In the genomic region with DNA sequence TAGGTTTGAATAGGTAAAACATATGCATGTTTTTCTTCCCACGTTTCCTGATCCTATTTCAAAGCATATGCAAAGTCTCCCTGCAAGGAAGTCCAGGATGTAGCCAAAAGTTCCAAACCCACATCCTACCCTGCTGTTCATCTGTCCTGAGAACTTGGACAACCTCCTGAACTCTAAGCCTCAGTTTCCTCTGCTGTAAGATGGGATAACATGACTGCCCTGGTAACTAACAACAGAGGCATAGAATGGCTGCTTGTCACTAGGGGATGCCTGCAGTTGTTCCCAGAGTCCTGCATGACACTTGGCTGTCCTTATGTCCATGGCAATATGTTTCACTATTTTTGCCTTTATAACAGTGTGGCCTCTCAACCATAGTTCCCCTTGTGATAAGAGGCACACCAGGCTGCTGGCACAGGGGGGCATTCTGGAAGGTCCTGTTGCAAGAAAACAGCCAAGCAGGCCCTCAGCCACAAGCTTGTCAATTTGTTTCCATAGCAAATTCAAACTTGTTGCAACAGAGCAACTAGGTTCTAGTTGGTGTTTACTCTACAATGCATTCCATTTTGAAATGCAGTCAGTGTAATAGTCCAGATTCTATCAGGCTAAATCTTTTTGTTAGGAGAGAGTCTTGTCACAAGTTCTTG, we compare ENCODE assay signal across 8 cellular contexts. TPM values are rescaled to one million over a fixed set of nuclear protein-coding genes. Genes with fewer than 3 reads are reported as not detected.
A peak's percentile ranks its signal among the peaks of the same experiment; 100 is the strongest.
DNase-seq lines count a peak whose midpoint lies in the region; ATAC-seq, FAIRE-seq and TF ChIP-seq lines count a peak whose summit lies in the region.

No MANE protein-coding gene starts in this region.

- H3K27ac ChIP-seq in cardiac muscle cell, result no peak overlapping the region
- peak overlapping the region; percentile 96 for H3K27ac ChIP-seq in angular gyrus (ENCODE audit: low read depth, low read length)
- peak overlapping the region; percentile 100 for H3K27ac ChIP-seq in HepG2 (ENCODE audit: extremely low read length, insufficient read depth, low read length)
- peak overlapping the region in 3 of 4 donors; percentile 96 to 99 (median 98) for H3K27ac ChIP-seq in upper lobe of left lung

- in situ Hi-C loops in HepG2 (cut with HindIII; ENCODE audit: extremely low pct_ligation_motif_present, low pct_unique_long_range_greater_than_20kb), result no loop called here

- peak overlapping the region; percentile 94 for H3K9ac ChIP-seq in HepG2 (ENCODE audit: insufficient read depth, low read depth, low read length)

- POLR2A ChIA-PET in HepG2 (lab: Yijun Ruan, JAX), result interaction anchor here (1.4 to 4.5 kb wide), 6 partner anchors 11 to 105 kb away, joined by 3 to 67 read pairs (median 32); a partner anchor contains a TSS

- ATAC-seq in Right ventricle myocardium inferior (no peak), HepG2 (no peak), upper lobe of left lung (ENCODE audit: low FRiP score in 2 of 2) (no peak), left colon (no peak)

- no peak overlapping the region for H2AFZ ChIP-seq in HepG2 (ENCODE audit: low read length)

- no TSS peak for BruUV-seq in HepG2 (replicated peaks; lab: Mats Ljungman, UMichigan)

- DNase-seq in cardiac muscle cell (ENCODE audit: low read depth in 1 of 2, low spot score in 1 of 2) (no peak), Right ventricle myocardium inferior (ENCODE audit: missing footprints) (no peak), HepG2 (ENCODE audit: low spot score) (peak; percentile 51), upper lobe of left lung (no peak), globus pallidus (ENCODE audit: low spot score) (no peak), LoVo (ENCODE audit: low spot score) (no peak), left colon (no peak)

- TF ChIP-seq POLR2A in HepG2 (IDR thresholded peaks at IDR 0.05; ENCODE audit: insufficient read depth in 1 of 2, low read depth in 2 of 2, low read length in 2 of 2) (0 out of 4 replicates have a peak, but pooled peaks of 1 of the 2 experiments have one; percentile 27), upper lobe of left lung (IDR thresholded peaks at IDR 0.05) (no peak)

- 52% methylated on average over 1 of the region's 1 CpG for WGBS in HepG2 (ENCODE audit: low lambda C conversion rate)
- WGBS in upper lobe of left lung, 2 donors, result 21 to 27% methylated on average over 1 of the region's 1 CpG

- TF ChIP-seq CTCF in cardiac muscle cell (IDR thresholded peaks at IDR 0.05; ENCODE audit: low read depth, low read length) (no peak), HepG2 (CRISPR knock-in tag; IDR thresholded peaks at IDR 0.05) (no peak), upper lobe of left lung (IDR thresholded peaks at IDR 0.05) (no peak)

- no peaks in the 10 kb centered on the region for H3K27me3 ChIP-seq in cardiac muscle cell
- no peaks in the 10 kb centered on the region; a peak in 1 of 5 replicates for H3K27me3 ChIP-seq in HepG2 (ENCODE audit: control insufficient read depth in 1 of 2, insufficient read depth in 2 of 2, low read length in 2 of 2)
- no peaks in the 10 kb centered on the region for H3K27me3 ChIP-seq in upper lobe of left lung

- H3K4me2 ChIP-seq in HepG2 (ENCODE audit: low read depth, low read length), result peak overlapping the region; percentile 88

- peak overlapping the region; percentile 72 for H3K4me3 ChIP-seq in cardiac muscle cell
- peak overlapping the region; percentile 83 to 90 (median 87); a peak in 4 of 6 replicates for H3K4me3 ChIP-seq in HepG2 (replicated peaks in 1 of 3; ENCODE audit: insufficient read depth in 1 of 3, low read depth in 2 of 3, low read length in 3 of 3)
- H3K4me3 ChIP-seq in upper lobe of left lung, result peak overlapping the region; percentile 46 to 93 (median 87)

- TF ChIP-seq RAD21 in HepG2 (CRISPR knock-in tag; IDR thresholded peaks at IDR 0.05), result no peak

- H3K36me3 ChIP-seq in cardiac muscle cell, result no peaks in the 10 kb centered on the region
- H3K36me3 ChIP-seq in HepG2 (replicated peaks in 1 of 2; ENCODE audit: control insufficient read depth in 1 of 2, insufficient read depth in 2 of 2, low read length in 2 of 2), result no peaks in the 10 kb centered on the region
- no peaks in the 10 kb centered on the region for H3K36me3 ChIP-seq in upper lobe of left lung

- CTCF ChIA-PET in HepG2 (lab: Yijun Ruan, JAX; ENCODE audit: low intra/inter-chr PET ratio, low total read pairs), result no interaction called here

- H4K20me1 ChIP-seq in HepG2 (ENCODE audit: insufficient read depth, low read length), result no peaks in the 10 kb centered on the region

- TF ChIP-seq EP300 in HepG2 (IDR thresholded peaks at IDR 0.05; ENCODE audit: low read depth in 2 of 2, low read length in 2 of 2), result no peak
- no peak for TF ChIP-seq EP300 in HepG2 (CRISPR knock-in tag; IDR thresholded peaks at IDR 0.05; ENCODE audit: borderline replicate concordance)
- no peak for TF ChIP-seq EP300 in upper lobe of left lung (IDR thresholded peaks at IDR 0.05)

- peaks cover 28% of the 10 kb centered on the region for H3K4me1 ChIP-seq in cardiac muscle cell (ENCODE audit: low read depth)
- peaks cover 30% of the 10 kb centered on the region for H3K4me1 ChIP-seq in HepG2 (ENCODE audit: insufficient read depth, low read length)
- peaks cover 29 to 45% (median 36%) of the 10 kb centered on the region in 4 donors for H3K4me1 ChIP-seq in upper lobe of left lung

- no peak for FAIRE-seq in HepG2 (lab: Jason Lieb, UNC)

- intact Hi-C loops in Right ventricle myocardium inferior (cut with DNase I), result no loop called here
- intact Hi-C loops in HepG2 (cut with micrococcal nuclease; ENCODE audit: unreplicated experiment), result no loop called here
- intact Hi-C loops in left colon (cut with DNase I, micrococcal nuclease), result no loop called here

- no peaks in the 10 kb centered on the region for H3K9me3 ChIP-seq in cardiac muscle cell (ENCODE audit: low read depth)
- H3K9me3 ChIP-seq in HepG2 (ENCODE audit: low read length), result no peaks in the 10 kb centered on the region
- no peaks in the 10 kb centered on the region for H3K9me3 ChIP-seq in upper lobe of left lung

- H3K79me2 ChIP-seq in HepG2 (ENCODE audit: insufficient read depth, low read length), result peaks cover 42% of the 10 kb centered on the region

RNA-seq across cellular contexts. Expression of a gene that starts 1.5 kb away (rescaled TPM):
- 207 and 480 TPM in 2 replicates for total RNA-seq in cardiac muscle cell
- 176 and 238 TPM in 2 replicates for polyA plus RNA-seq in cardiac muscle cell
- 183 TPM for total RNA-seq in Right ventricle myocardium inferior
- total RNA-seq in HepG2 (2016; rRNA removed; fragmentation: Illumina TruSeq; extraction: Trizol), result 183 and 196 TPM in 2 replicates
- total RNA-seq in HepG2 (2016; cell fraction: cytosol; rRNA removed; fragmentation: Illumina TruSeq; extraction: Trizol; ENCODE audit: low read depth), result 98.2 and 98.3 TPM in 2 replicates
- 165 and 204 TPM in 2 replicates for total RNA-seq in HepG2 (2016; cell fraction: insoluble cytoplasmic fraction; rRNA removed; fragmentation: Illumina TruSeq; extraction: Trizol)
- 258 and 266 TPM in 2 replicates for total RNA-seq in HepG2 (2016; cell fraction: membrane; rRNA removed; fragmentation: Illumina TruSeq; extraction: Trizol)
- 89.8 and 111 TPM in 2 replicates for total RNA-seq in HepG2 (2016; cell fraction: nucleus; rRNA removed; fragmentation: Illumina TruSeq; extraction: Trizol)
- 128 and 156 TPM in 2 replicates for polyA plus RNA-seq in HepG2 (2011; rRNA removed)
- polyA plus RNA-seq in HepG2 (2011; cell fraction: cytosol; rRNA removed), result 115 and 119 TPM in 2 replicates
- polyA plus RNA-seq in HepG2 (2011; cell fraction: nucleus; rRNA removed), result 57.2 and 81.2 TPM in 2 replicates
- 124 and 162 TPM in 2 replicates for polyA plus RNA-seq in HepG2 (2012)
- polyA plus RNA-seq in HepG2 (2016; cell fraction: cytosol; fragmentation: Illumina TruSeq; extraction: Trizol; ENCODE audit: low read depth), result 177 and 192 TPM in 2 replicates
- polyA plus RNA-seq in HepG2 (2016; cell fraction: insoluble cytoplasmic fraction; fragmentation: Illumina TruSeq; extraction: Trizol; ENCODE audit: low read depth), result 263 and 292 TPM in 2 replicates
- polyA plus RNA-seq in HepG2 (2016; cell fraction: membrane; fragmentation: Illumina TruSeq; extraction: Trizol; ENCODE audit: low read depth), result 342 and 343 TPM in 2 replicates
- 211 and 230 TPM in 2 replicates for polyA plus RNA-seq in HepG2 (2016; cell fraction: nucleus; fragmentation: Illumina TruSeq; extraction: Trizol; ENCODE audit: insufficient read depth, low read depth)
- polyA minus RNA-seq in HepG2 (2011; rRNA and poly(A)+ RNA removed; ENCODE audit: low replicate concordance), result 134 and 389 TPM in 2 replicates
- polyA minus RNA-seq in HepG2 (2011; cell fraction: cytosol; rRNA and poly(A)+ RNA removed), result 64.6 and 71.8 TPM in 2 replicates
- 30.8 and 31.2 TPM in 2 replicates for polyA minus RNA-seq in HepG2 (2011; cell fraction: nucleus; rRNA and poly(A)+ RNA removed)
- total RNA-seq in upper lobe of left lung, result 100 to 1,000 TPM; 129 to 231 (median 182) TPM
- 100 to 1,000 TPM; 198 to 243 TPM for total RNA-seq in left colon

RNA-seq across cellular contexts. Expression of a gene that starts 12.1 kb away (rescaled TPM):
- total RNA-seq in cardiac muscle cell (34.9 and 54.1 TPM in 2 replicates), Right ventricle myocardium inferior (103 TPM), HepG2 (2016; rRNA removed; fragmentation: Illumina TruSeq; extraction: Trizol) (42.9 and 45.7 TPM in 2 replicates), upper lobe of left lung (10 to 100 TPM; 19.6 to 52.5 (median 40.8) TPM), left colon (10 to 100 TPM; 37.7 to 60.2 TPM)
- polyA plus RNA-seq in cardiac muscle cell (70.7 and 77.7 TPM in 2 replicates), HepG2 (2011; rRNA removed) (37.7 and 38.1 TPM in 2 replicates)
- 18.3 and 22.1 TPM in 2 replicates for total RNA-seq in HepG2 (2016; cell fraction: cytosol; rRNA removed; fragmentation: Illumina TruSeq; extraction: Trizol; ENCODE audit: low read depth)
- 43.5 and 49.0 TPM in 2 replicates for total RNA-seq in HepG2 (2016; cell fraction: insoluble cytoplasmic fraction; rRNA removed; fragmentation: Illumina TruSeq; extraction: Trizol)
- 21.2 and 21.3 TPM in 2 replicates for total RNA-seq in HepG2 (2016; cell fraction: membrane; rRNA removed; fragmentation: Illumina TruSeq; extraction: Trizol)
- 13.5 and 22.5 TPM in 2 replicates for total RNA-seq in HepG2 (2016; cell fraction: nucleus; rRNA removed; fragmentation: Illumina TruSeq; extraction: Trizol)
- polyA plus RNA-seq in HepG2 (2011; cell fraction: cytosol; rRNA removed), result 28.3 and 29.4 TPM in 2 replicates
- polyA plus RNA-seq in HepG2 (2011; cell fraction: nucleus; rRNA removed), result 15.0 and 17.2 TPM in 2 replicates
- polyA plus RNA-seq in HepG2 (2012), result 29.0 TPM in 2 replicates
- 21.1 and 21.8 TPM in 2 replicates for polyA plus RNA-seq in HepG2 (2016; cell fraction: cytosol; fragmentation: Illumina TruSeq; extraction: Trizol; ENCODE audit: low read depth)
- polyA plus RNA-seq in HepG2 (2016; cell fraction: insoluble cytoplasmic fraction; fragmentation: Illumina TruSeq; extraction: Trizol; ENCODE audit: low read depth), result 58.3 and 58.4 TPM in 2 replicates
- polyA plus RNA-seq in HepG2 (2016; cell fraction: membrane; fragmentation: Illumina TruSeq; extraction: Trizol; ENCODE audit: low read depth), result 18.3 and 20.0 TPM in 2 replicates
- 39.4 and 46.6 TPM in 2 replicates for polyA plus RNA-seq in HepG2 (2016; cell fraction: nucleus; fragmentation: Illumina TruSeq; extraction: Trizol; ENCODE audit: insufficient read depth, low read depth)
- polyA minus RNA-seq in HepG2 (2011; rRNA and poly(A)+ RNA removed; ENCODE audit: low replicate concordance), result 13.2 and 67.4 TPM in 2 replicates
- 8.8 and 9.7 TPM in 2 replicates for polyA minus RNA-seq in HepG2 (2011; cell fraction: cytosol; rRNA and poly(A)+ RNA removed)
- polyA minus RNA-seq in HepG2 (2011; cell fraction: nucleus; rRNA and poly(A)+ RNA removed), result 5.7 and 8.6 TPM in 2 replicates

RNA-seq across cellular contexts. Expression of a gene that starts 14.4 kb away (rescaled TPM):
- total RNA-seq in cardiac muscle cell, result 117 and 126 TPM in 2 replicates
- 118 and 150 TPM in 2 replicates for polyA plus RNA-seq in cardiac muscle cell
- 42.9 TPM for total RNA-seq in Right ventricle myocardium inferior
- total RNA-seq in HepG2 (2016; rRNA removed; fragmentation: Illumina TruSeq; extraction: Trizol), result 24.2 and 26.8 TPM in 2 replicates
- 6.3 and 7.3 TPM in 2 replicates for total RNA-seq in HepG2 (2016; cell fraction: cytosol; rRNA removed; fragmentation: Illumina TruSeq; extraction: Trizol; ENCODE audit: low read depth)
- 24.6 and 27.1 TPM in 2 replicates for total RNA-seq in HepG2 (2016; cell fraction: insoluble cytoplasmic fraction; rRNA removed; fragmentation: Illumina TruSeq; extraction: Trizol)
- 22.6 and 26.4 TPM in 2 replicates for total RNA-seq in HepG2 (2016; cell fraction: membrane; rRNA removed; fragmentation: Illumina TruSeq; extraction: Trizol)
- 22.4 and 23.7 TPM in 2 replicates for total RNA-seq in HepG2 (2016; cell fraction: nucleus; rRNA removed; fragmentation: Illumina TruSeq; extraction: Trizol)
- 40.5 and 46.3 TPM in 2 replicates for polyA plus RNA-seq in HepG2 (2011; rRNA removed)
- polyA plus RNA-seq in HepG2 (2011; cell fraction: cytosol; rRNA removed), result 40.1 and 44.6 TPM in 2 replicates
- 26.1 and 27.1 TPM in 2 replicates for polyA plus RNA-seq in HepG2 (2011; cell fraction: nucleus; rRNA removed)
- polyA plus RNA-seq in HepG2 (2012), result 30.8 and 33.7 TPM in 2 replicates
- polyA plus RNA-seq in HepG2 (2016; cell fraction: cytosol; fragmentation: Illumina TruSeq; extraction: Trizol; ENCODE audit: low read depth), result 8.0 and 9.1 TPM in 2 replicates
- polyA plus RNA-seq in HepG2 (2016; cell fraction: insoluble cytoplasmic fraction; fragmentation: Illumina TruSeq; extraction: Trizol; ENCODE audit: low read depth), result 48.3 and 56.0 TPM in 2 replicates
- polyA plus RNA-seq in HepG2 (2016; cell fraction: membrane; fragmentation: Illumina TruSeq; extraction: Trizol; ENCODE audit: low read depth), result 22.7 and 25.6 TPM in 2 replicates
- 56.0 and 57.2 TPM in 2 replicates for polyA plus RNA-seq in HepG2 (2016; cell fraction: nucleus; fragmentation: Illumina TruSeq; extraction: Trizol; ENCODE audit: insufficient read depth, low read depth)
- polyA minus RNA-seq in HepG2 (2011; rRNA and poly(A)+ RNA removed; ENCODE audit: low replicate concordance), result 57.9 and 206 TPM in 2 replicates
- polyA minus RNA-seq in HepG2 (2011; cell fraction: cytosol; rRNA and poly(A)+ RNA removed), result 24.3 and 33.6 TPM in 2 replicates
- polyA minus RNA-seq in HepG2 (2011; cell fraction: nucleus; rRNA and poly(A)+ RNA removed), result 23.6 and 34.9 TPM in 2 replicates
- total RNA-seq in upper lobe of left lung, result 10 to 100 TPM; 36.5 to 52.4 (median 40.8) TPM
- 10 to 100 TPM; 51.2 to 59.6 TPM for total RNA-seq in left colon

RNA-seq across cellular contexts. Expression of a gene that starts 24.4 kb away (rescaled TPM):
- total RNA-seq in cardiac muscle cell, result 22.6 and 27.3 TPM in 2 replicates
- polyA plus RNA-seq in cardiac muscle cell, result 25.1 and 31.3 TPM in 2 replicates
- total RNA-seq in Right ventricle myocardium inferior, result 13.1 TPM
- 17.8 and 19.8 TPM in 2 replicates for total RNA-seq in HepG2 (2016; rRNA removed; fragmentation: Illumina TruSeq; extraction: Trizol)
- total RNA-seq in HepG2 (2016; cell fraction: cytosol; rRNA removed; fragmentation: Illumina TruSeq; extraction: Trizol; ENCODE audit: low read depth), result 4.3 and 4.7 TPM in 2 replicates
- total RNA-seq in HepG2 (2016; cell fraction: insoluble cytoplasmic fraction; rRNA removed; fragmentation: Illumina TruSeq; extraction: Trizol), result 17.0 and 17.7 TPM in 2 replicates
- 13.2 and 14.0 TPM in 2 replicates for total RNA-seq in HepG2 (2016; cell fraction: membrane; rRNA removed; fragmentation: Illumina TruSeq; extraction: Trizol)
- 9.6 and 14.9 TPM in 2 replicates for total RNA-seq in HepG2 (2016; cell fraction: nucleus; rRNA removed; fragmentation: Illumina TruSeq; extraction: Trizol)
- polyA plus RNA-seq in HepG2 (2011; rRNA removed), result 21.3 and 22.8 TPM in 2 replicates
- polyA plus RNA-seq in HepG2 (2011; cell fraction: cytosol; rRNA removed), result 14.8 and 16.6 TPM in 2 replicates
- polyA plus RNA-seq in HepG2 (2011; cell fraction: nucleus; rRNA removed), result 7.5 and 8.0 TPM in 2 replicates
- 13.2 and 14.7 TPM in 2 replicates for polyA plus RNA-seq in HepG2 (2012)
- polyA plus RNA-seq in HepG2 (2016; cell fraction: cytosol; fragmentation: Illumina TruSeq; extraction: Trizol; ENCODE audit: low read depth), result 4.2 and 5.1 TPM in 2 replicates
- 31.5 and 36.7 TPM in 2 replicates for polyA plus RNA-seq in HepG2 (2016; cell fraction: insoluble cytoplasmic fraction; fragmentation: Illumina TruSeq; extraction: Trizol; ENCODE audit: low read depth)
- 12.8 and 15.4 TPM in 2 replicates for polyA plus RNA-seq in HepG2 (2016; cell fraction: membrane; fragmentation: Illumina TruSeq; extraction: Trizol; ENCODE audit: low read depth)
- polyA plus RNA-seq in HepG2 (2016; cell fraction: nucleus; fragmentation: Illumina TruSeq; extraction: Trizol; ENCODE audit: insufficient read depth, low read depth), result 21.4 and 24.7 TPM in 2 replicates
- polyA minus RNA-seq in HepG2 (2011; rRNA and poly(A)+ RNA removed; ENCODE audit: low replicate concordance), result 27.7 and 116 TPM in 2 replicates
- 9.0 and 13.8 TPM in 2 replicates for polyA minus RNA-seq in HepG2 (2011; cell fraction: cytosol; rRNA and poly(A)+ RNA removed)
- polyA minus RNA-seq in HepG2 (2011; cell fraction: nucleus; rRNA and poly(A)+ RNA removed), result 11.8 and 21.6 TPM in 2 replicates
- 10 to 100 TPM; 10.8 to 38.8 (median 22.9) TPM for total RNA-seq in upper lobe of left lung
- 10 to 100 TPM; 24.2 to 28.3 TPM for total RNA-seq in left colon

RNA-seq across cellular contexts. Expression of a gene that starts 24.7 kb away (rescaled TPM):
- total RNA-seq in cardiac muscle cell, result 22.8 and 25.4 TPM in 2 replicates
- 19.5 and 20.9 TPM in 2 replicates for polyA plus RNA-seq in cardiac muscle cell
- total RNA-seq in Right ventricle myocardium inferior, result 16.6 TPM
- total RNA-seq in HepG2 (2016; rRNA removed; fragmentation: Illumina TruSeq; extraction: Trizol), result 8.1 and 11.9 TPM in 2 replicates
- 4.8 and 7.1 TPM in 2 replicates for total RNA-seq in HepG2 (2016; cell fraction: cytosol; rRNA removed; fragmentation: Illumina TruSeq; extraction: Trizol; ENCODE audit: low read depth)
- 8.7 and 14.6 TPM in 2 replicates for total RNA-seq in HepG2 (2016; cell fraction: insoluble cytoplasmic fraction; rRNA removed; fragmentation: Illumina TruSeq; extraction: Trizol)
- 7.4 and 7.9 TPM in 2 replicates for total RNA-seq in HepG2 (2016; cell fraction: membrane; rRNA removed; fragmentation: Illumina TruSeq; extraction: Trizol)
- 8.7 and 16.4 TPM in 2 replicates for total RNA-seq in HepG2 (2016; cell fraction: nucleus; rRNA removed; fragmentation: Illumina TruSeq; extraction: Trizol)
- 24.0 and 26.3 TPM in 2 replicates for polyA plus RNA-seq in HepG2 (2011; rRNA removed)
- 15.1 and 18.0 TPM in 2 replicates for polyA plus RNA-seq in HepG2 (2011; cell fraction: cytosol; rRNA removed)
- polyA plus RNA-seq in HepG2 (2011; cell fraction: nucleus; rRNA removed), result 45.6 and 53.5 TPM in 2 replicates
- 18.4 and 20.2 TPM in 2 replicates for polyA plus RNA-seq in HepG2 (2012)
- polyA plus RNA-seq in HepG2 (2016; cell fraction: cytosol; fragmentation: Illumina TruSeq; extraction: Trizol; ENCODE audit: low read depth), result 4.1 and 5.6 TPM in 2 replicates
- 7.1 and 9.1 TPM in 2 replicates for polyA plus RNA-seq in HepG2 (2016; cell fraction: insoluble cytoplasmic fraction; fragmentation: Illumina TruSeq; extraction: Trizol; ENCODE audit: low read depth)
- 6.4 and 8.1 TPM in 2 replicates for polyA plus RNA-seq in HepG2 (2016; cell fraction: membrane; fragmentation: Illumina TruSeq; extraction: Trizol; ENCODE audit: low read depth)
- 35.7 and 36.8 TPM in 2 replicates for polyA plus RNA-seq in HepG2 (2016; cell fraction: nucleus; fragmentation: Illumina TruSeq; extraction: Trizol; ENCODE audit: insufficient read depth, low read depth)
- polyA minus RNA-seq in HepG2 (2011; rRNA and poly(A)+ RNA removed; ENCODE audit: low replicate concordance), result 28.4 and 53.9 TPM in 2 replicates
- 9.3 and 11.1 TPM in 2 replicates for polyA minus RNA-seq in HepG2 (2011; cell fraction: cytosol; rRNA and poly(A)+ RNA removed)
- polyA minus RNA-seq in HepG2 (2011; cell fraction: nucleus; rRNA and poly(A)+ RNA removed), result 16.1 and 19.6 TPM in 2 replicates
- total RNA-seq in upper lobe of left lung, result 100 to 1,000 TPM in 1 of 6 donors, 10 to 100 TPM in 5; 23.4 to 131 (median 39.9) TPM
- total RNA-seq in left colon, result 10 to 100 TPM; 40.6 to 47.9 TPM
